ENCODE assay signal across 18 cellular contexts in genomic region chr9:135251996-135252760, GRCh38.
"Had no signal": no experiment of that assay in that cellular context is flagged by ENCODE, and none has a peak within 500 bp of the region (broad histone marks: within the 10 kb centered on the region; RNA-seq: fewer than 3 reads in every experiment).

No MANE protein-coding gene starts in this region.

- H3K36me3 ChIP-seq: cardiac muscle cell, neutrophil, right lobe of liver, transverse colon had no signal

- H3K4me2 ChIP-seq: SK-N-SH had no signal

- H3K9ac ChIP-seq: SK-N-SH had no signal

- H3K9me3 ChIP-seq: neutrophil, right lobe of liver, SK-N-SH, transverse colon had no signal

- H3K27ac ChIP-seq: cardiac muscle cell, coronary artery, neutrophil, right lobe of liver, transverse colon had no signal

- H3K4me1 ChIP-seq: right lobe of liver, transverse colon had no signal

- FAIRE-seq: frontal cortex, keratinocyte, TTC549 had no signal

- H3K27me3 ChIP-seq: cardiac muscle cell, right lobe of liver had no signal

- ATAC-seq: activated T-cell treated with anti-CD3 and anti-CD28 coated beads, Interleukin-2, amount 50 U/mL, for 72 hours; right lobe of liver had no signal

- DNase-seq: activated CD4-positive, alpha-beta T cell treated with anti-CD3 and anti-CD28 coated beads, Interleukin-2, amount 50 U/mL, for 4 hours; activated gamma-delta T cell treated with Interleukin-2 at 50 U/mL for 16 hours; activated naive CD8-positive, alpha-beta T cell treated with anti-CD3 and anti-CD28 coated beads, Interleukin-2, amount 10 ng/mL, durations not matched to agents 7 days and 5 days; activated T-cell treated with anti-CD3 and anti-CD28 coated beads, Interleukin-2, amount 50 U/mL, for 72 hours; anterior cingulate cortex; effector CD4-positive, alpha-beta T cell; midbrain; SK-N-SH; stimulated activated naive CD4-positive, alpha-beta T cell; substantia nigra; transverse colon had no signal

- H3K4me3 ChIP-seq: cardiac muscle cell, coronary artery, right lobe of liver, transverse colon had no signal
